Comparison of ENCODE assay signal across 8 cellular contexts in genomic region chr4:17511950-17512795, GRCh38. TPM values are rescaled to one million over a fixed set of nuclear protein-coding genes. Genes with fewer than 3 reads are reported as not detected.
DNase-seq lines count a peak whose midpoint lies in the region; ATAC-seq, FAIRE-seq and TF ChIP-seq lines count a peak whose summit lies in the region.

QDPR (minus strand) TSS chr4:17512090; CDS start chr4:17512054, 36 bp downstream.

- H3K79me2 ChIP-seq in GM23338 (replicated peaks; ENCODE audit: insufficient read depth), result peaks cover 16% of the 10 kb centered on the region

- 0 out of 2 replicates have a peak, but pooled peaks cover 5% of the 10 kb centered on the region for H3K27me3 ChIP-seq in GM23338 (ENCODE audit: insufficient read depth)
- no peaks in the 10 kb centered on the region for H3K27me3 ChIP-seq in right atrium auricular region

- peak within 1 kb of the TSS; percentile 99 for H3K4me2 ChIP-seq in GM23338

- no peaks in the 10 kb centered on the region for H3K9me2 ChIP-seq in GM23338 (ENCODE audit: insufficient read depth)

- no peak for FAIRE-seq in urothelium cell line (lab: Jason Lieb, UNC)

- peak within 1 kb of the TSS; percentile 96 for H3K4me3 Mint-ChIP-seq in GM23338
- peak within 1 kb of the TSS; percentile 97 for H3K4me3 Mint-ChIP-seq in T-helper 17 cell

- ATAC-seq in GM23338 (peak; percentile 89), T-helper 17 cell (peak; percentile 94)

- H3K4me3 ChIP-seq in GM08714 (ENCODE audit: low read length), result peak within 1 kb of the TSS; percentile 88
- peak within 1 kb of the TSS; percentile 85 for H3K4me3 ChIP-seq in GM23338
- H3K4me3 ChIP-seq in right atrium auricular region, result peak within 1 kb of the TSS; percentile 66 to 84

- 0 out of 2 replicates have a peak, but pooled peaks cover 5% of the 10 kb centered on the region for H3F3A ChIP-seq in GM23338 (replicated peaks; ENCODE audit: low read depth)

- peaks cover 34% of the 10 kb centered on the region for H3K4me1 ChIP-seq in GM23338 (ENCODE audit: insufficient read depth)
- H3K4me1 ChIP-seq in right atrium auricular region, result peaks cover 0 to 18% of the 10 kb centered on the region in 2 donors

- no peaks in the 10 kb centered on the region; the same call in none of the 2 replicates for H4K20me1 ChIP-seq in GM23338 (replicated peaks; ENCODE audit: insufficient read depth)

- peaks cover 18% of the 10 kb centered on the region for H3K36me3 Mint-ChIP-seq in GM23338 (ENCODE audit: low read depth)
- peaks cover 2% of the 10 kb centered on the region for H3K36me3 Mint-ChIP-seq in T-helper 17 cell (ENCODE audit: low read depth)

- peak within 1 kb of the TSS; percentile 99 for H2AFZ ChIP-seq in GM23338

- H3K9me3 Mint-ChIP-seq in GM23338, result no peaks in the 10 kb centered on the region

- H3K27ac Mint-ChIP-seq in GM23338 (peak within 1 kb of the TSS; percentile 67; the same call in 1 of the 2 replicates), T-helper 17 cell (peak within 1 kb of the TSS; percentile 89)

- DNase-seq in GM23338 (ENCODE audit: low spot score) (peak; percentile 89), LHCN-M2 (ENCODE audit: low read depth) (peak; percentile 53), T-helper 17 cell (peak; percentile 59 to 66 (median 64)), amniotic stem cell (lab: John Stamatoyannopoulos, UW) (peak; percentile 61), right atrium auricular region (ENCODE audit: low spot score) (peak; percentile 63), pulmonary artery endothelial cell (ENCODE audit: low read depth, low spot score) (no peak), urothelium cell line (ENCODE audit: low spot score) (peak; percentile 84)

- TF ChIP-seq CTCF in GM23338 (conservative IDR thresholded peaks at IDR 0.05; ENCODE audit: low read depth in 2 of 2) (peak; percentile 56 to 62), right atrium auricular region (IDR thresholded peaks at IDR 0.05) (peak; percentile 50 to 54)

- H3K27me3 Mint-ChIP-seq in GM23338 (ENCODE audit: insufficient read depth, low read depth, poor library complexity) (peaks cover 8% of the 10 kb centered on the region), T-helper 17 cell (peaks cover 6% of the 10 kb centered on the region)

- H3K4me1 Mint-ChIP-seq in GM23338 (peaks cover 38% of the 10 kb centered on the region), T-helper 17 cell (peaks cover 17% of the 10 kb centered on the region)

- H3K9me3 ChIP-seq in T-helper 17 cell (ENCODE audit: control insufficient read depth, low read length, poor library complexity, severe bottlenecking) (no peaks in the 10 kb centered on the region), right atrium auricular region (no peaks in the 10 kb centered on the region)

- H3K27ac ChIP-seq in GM23338 (ENCODE audit: low read depth) (no peak within 1 kb of the TSS), right atrium auricular region (peak within 1 kb of the TSS; percentile 79 to 82)

- H3K36me3 ChIP-seq in GM23338 (ENCODE audit: insufficient read depth) (no peaks in the 10 kb centered on the region), right atrium auricular region (peaks cover 6% of the 10 kb centered on the region)

TF ChIP-seq in GM23338, 12 proteins besides CTCF, POLR2A, EP300 and RAD21:
- TF ChIP-seq POLR2AphosphoS5 (IDR thresholded peaks at IDR 0.05; ENCODE audit: low read depth), result peak; percentile 60
- TF ChIP-seq ZNF331 (CRISPR knock-in tag; IDR thresholded peaks at IDR 0.05; ENCODE audit: low read depth), result no peak
- no peak for TF ChIP-seq JUNB (IDR thresholded peaks at IDR 0.05; ENCODE audit: unreplicated experiment)

RNA-seq across cellular contexts. Expression of gene QDPR, which starts in this region (rescaled TPM):
- total RNA-seq in GM23338 (2014; rRNA removed; shearing (Covaris generic)), result 26.3 and 31.5 TPM in 2 replicates
- polyA plus RNA-seq in GM23338 (2016; fragmentation: Nextera tagmentation; extraction: Ambion mirVana), result 40.9 and 42.7 TPM in 2 replicates
- total RNA-seq in LHCN-M2 (2014; rRNA removed) (19.4 and 36.1 TPM in 2 replicates), T-helper 17 cell (10 to 100 TPM; 14.2 to 20.0 TPM), right atrium auricular region (10 to 100 TPM in 1 of 2 donors, 1 to 10 TPM in 1; 5.8 to 14.8 TPM), pulmonary artery endothelial cell (19.4 and 28.9 TPM in 2 replicates)
- polyA plus RNA-seq in LHCN-M2 (2012), result 43.9 TPM
